Comparison of ENCODE assay signal across 9 cellular contexts in genomic region chrX:12702509-12703091, GRCh38.
DNase-seq lines count a peak whose midpoint lies in the region; ATAC-seq and TF ChIP-seq lines count a peak whose summit lies in the region.
"Had no signal": no experiment of that assay in that cellular context is flagged by ENCODE, and none has a peak within 500 bp of the region (broad histone marks: within the 10 kb centered on the region; RNA-seq: fewer than 3 reads in every experiment).

No MANE protein-coding gene starts in this region.

- no peaks in the 10 kb centered on the region for H3K9me2 ChIP-seq in DOHH2 (replicated peaks; ENCODE audit: control insufficient read depth, low read length)

- ATAC-seq in HG03439 (IDR thresholded peaks at IDR 0.05; ENCODE audit: unreplicated experiment) (no peak), GM18520 (IDR thresholded peaks at IDR 0.05; ENCODE audit: unreplicated experiment) (no peak)

- in situ Hi-C loops in ACHN (cut with HindIII; ENCODE audit: low pct_ligation_motif_present, low pct_unique_long_range_greater_than_20kb, low sequenced_read_pairs) (no loop called here), GM13976 (cut with MboI; ENCODE audit: low sequenced_read_pairs, unreplicated experiment) (loop anchor here (25.0 kb wide), 1 partner anchor 615 kb away; no protein-coding TSS in a partner anchor)

- DNase-seq in ACHN (peak; percentile 11), fibroblast of mammary gland (ENCODE audit: low read depth) (peak; percentile 3), caudate nucleus (lab: John Stamatoyannopoulos, UW) (no peak), GM13976 (ENCODE audit: low spot score) (no peak)
- DNase-seq: effector CD4-positive, alpha-beta T cell had no signal

- H3K27ac ChIP-seq in DOHH2 (ENCODE audit: low read depth, low read length) (no peak overlapping the region), OCI-LY3 (ENCODE audit: low read length) (no peak overlapping the region), caudate nucleus (ENCODE audit: low read depth, low read length) (no peak overlapping the region)

- H3K4me2 ChIP-seq in DOHH2 (ENCODE audit: low read length), result no peak overlapping the region
- no peak overlapping the region for H3K4me2 ChIP-seq in OCI-LY3 (ENCODE audit: low read length)

- H4K20me1 ChIP-seq in DOHH2 (ENCODE audit: control insufficient read depth, insufficient read depth, low read depth, low read length), result no peaks in the 10 kb centered on the region
- no peaks in the 10 kb centered on the region for H4K20me1 ChIP-seq in OCI-LY3 (ENCODE audit: insufficient read depth, low read length)

- no peaks in the 10 kb centered on the region for H3K27me3 ChIP-seq in DOHH2 (ENCODE audit: control insufficient read depth, low read length)
- no peaks in the 10 kb centered on the region; the same call in 1 of the 2 replicates for H3K27me3 ChIP-seq in OCI-LY3 (ENCODE audit: low read depth, low read length)

- TF ChIP-seq CTCF in DOHH2 (IDR thresholded peaks at IDR 0.05; ENCODE audit: low read depth, low read length, poor library complexity, severe bottlenecking) (peak; percentile 49), OCI-LY3 (IDR thresholded peaks at IDR 0.05; ENCODE audit: low read depth, low read length) (peak; percentile 49), fibroblast of mammary gland (conservative IDR thresholded peaks at IDR 0.05; ENCODE audit: control insufficient read depth, insufficient read depth, low read depth, low read length) (peak; percentile 38), GM13976 (IDR thresholded peaks at IDR 0.05; ENCODE audit: borderline replicate concordance, control extremely low read depth, extremely low read depth, insufficient read depth, missing control alignments) (no peak)

- no peaks in the 10 kb centered on the region for H3F3A ChIP-seq in DOHH2 (ENCODE audit: control insufficient read depth, insufficient read depth)

- no peaks in the 10 kb centered on the region for H3K9me3 ChIP-seq in DOHH2 (ENCODE audit: control insufficient read depth, insufficient read depth, low read length)
- no peaks in the 10 kb centered on the region for H3K9me3 ChIP-seq in OCI-LY3 (ENCODE audit: insufficient read depth, low read length)

- H3K79me2 ChIP-seq in DOHH2 (ENCODE audit: control insufficient read depth, low read length) (no peaks in the 10 kb centered on the region), OCI-LY3 (ENCODE audit: low read length) (no peaks in the 10 kb centered on the region)

- H3K4me3 ChIP-seq in DOHH2 (ENCODE audit: low read length) (no peak overlapping the region), OCI-LY3 (ENCODE audit: low read length) (no peak overlapping the region), fibroblast of mammary gland (ENCODE audit: control insufficient read depth, low read depth, low read length) (no peak overlapping the region)

- H3K4me1 ChIP-seq in DOHH2 (ENCODE audit: control insufficient read depth, low read length) (no peaks in the 10 kb centered on the region), OCI-LY3 (ENCODE audit: low read length) (0 out of 2 replicates have a peak, but pooled peaks cover 2% of the 10 kb centered on the region)

- H2AFZ ChIP-seq in OCI-LY3 (ENCODE audit: low read depth, low read length), result no peak overlapping the region

- H3K36me3 ChIP-seq in DOHH2 (ENCODE audit: control insufficient read depth, low read length) (no peaks in the 10 kb centered on the region), OCI-LY3 (replicated peaks; ENCODE audit: low read depth, low read length) (no peaks in the 10 kb centered on the region)

- no peak overlapping the region for H3K9ac ChIP-seq in OCI-LY3 (ENCODE audit: low read length)

Comparison
In these comparisons a context has a peak if more than half of its experiments do, and no peak if none do; other contexts are left out.
1. DNase-seq: peak in ACHN (single experiment) and fibroblast of mammary gland (single experiment); none in caudate nucleus (0 of 61) and GM13976 (single experiment).